Comparison of ENCODE assay signal across 11 cellular contexts in genomic region chr11:94876222-94876621, GRCh38.
A peak's percentile ranks its signal among the peaks of the same experiment; 100 is the strongest.
DNase-seq lines count a peak whose midpoint lies in the region; ATAC-seq and TF ChIP-seq lines count a peak whose summit lies in the region.
"Had no signal": no experiment of that assay in that cellular context is flagged by ENCODE, and none has a peak within 500 bp of the region (broad histone marks: within the 10 kb centered on the region; RNA-seq: fewer than 3 reads in every experiment).

No MANE protein-coding gene starts in this region.

- DNase-seq in left ventricle myocardium inferior (no peak), cardiac septum (ENCODE audit: low spot score) (no peak), vagina (ENCODE audit: extremely low spot score in 2 of 2) (no peak), caudate nucleus (lab: John Stamatoyannopoulos, UW) (no peak)
- no peak for DNase-seq in activated naive CD8-positive, alpha-beta T cell treated with anti-CD3 and anti-CD28 coated beads, Interleukin-2, amount 50 U/mL, for 24 hours
- DNase-seq in stimulated activated naive B cell treated with anti-CD40 and anti-IgM and Interleukin-4, amounts not matched to agents 10 μg/mL and 1 μg/mL and 100 μg/mL, for 72 hours = no peak
- DNase-seq: NCI-H1694 had no signal

- peaks cover 5% of the 10 kb centered on the region for H3K27me3 Mint-ChIP-seq in activated naive CD8-positive, alpha-beta T cell treated with anti-CD3 and anti-CD28 coated beads, Interleukin-2, amount 50 U/mL, for 24 hours
- no peaks in the 10 kb centered on the region for H3K27me3 Mint-ChIP-seq in stimulated activated naive B cell treated with anti-CD40 and anti-IgM and Interleukin-4, amounts not matched to agents 10 μg/mL and 1 μg/mL and 100 μg/mL, for 72 hours

- H3K27ac ChIP-seq in left ventricle myocardium inferior (replicated peaks) (peak overlapping the region; percentile 65), muscle layer of duodenum (ENCODE audit: low read length) (peak overlapping the region; percentile 89), vagina (peak overlapping the region; percentile 80), caudate nucleus (ENCODE audit: low read depth, low read length) (no peak overlapping the region)
- H3K27ac ChIP-seq: foreskin keratinocyte had no signal

- no peaks in the 10 kb centered on the region for H3K9me3 Mint-ChIP-seq in activated naive CD8-positive, alpha-beta T cell treated with anti-CD3 and anti-CD28 coated beads, Interleukin-2, amount 50 U/mL, for 24 hours
- H3K9me3 Mint-ChIP-seq in stimulated activated naive B cell treated with anti-CD40 and anti-IgM and Interleukin-4, amounts not matched to agents 10 μg/mL and 1 μg/mL and 100 μg/mL, for 72 hours = no peaks in the 10 kb centered on the region

- intact Hi-C loops in left ventricle myocardium inferior (cut with micrococcal nuclease) = no loop called here
- intact Hi-C loops in cardiac septum (cut with DNase I) = no loop called here
- intact Hi-C loops in vagina (cut with DNase I) = no loop called here

- H3K4me1 Mint-ChIP-seq in activated naive CD8-positive, alpha-beta T cell treated with anti-CD3 and anti-CD28 coated beads, Interleukin-2, amount 50 U/mL, for 24 hours = peaks cover 31% of the 10 kb centered on the region
- peaks cover 15 to 16% of the 10 kb centered on the region in 2 donors for H3K4me1 Mint-ChIP-seq in stimulated activated naive B cell treated with anti-CD40 and anti-IgM and Interleukin-4, amounts not matched to agents 10 μg/mL and 1 μg/mL and 100 μg/mL, for 72 hours

- ATAC-seq in activated naive CD8-positive, alpha-beta T cell treated with anti-CD3 and anti-CD28 coated beads, Interleukin-2, amount 50 U/mL, for 24 hours = no peak
- no peak for ATAC-seq in GM19452 (IDR thresholded peaks at IDR 0.05; ENCODE audit: unreplicated experiment)
- ATAC-seq in stimulated activated naive B cell treated with anti-CD40 and anti-IgM and Interleukin-4, amounts not matched to agents 10 μg/mL and 1 μg/mL and 100 μg/mL, for 72 hours (replicated peaks) = no peak

- H3K4me1 ChIP-seq in left ventricle myocardium inferior (peaks cover 38% of the 10 kb centered on the region), muscle layer of duodenum (ENCODE audit: control insufficient read depth in 1 of 2, insufficient read depth in 2 of 2, low read length in 2 of 2) (peaks cover 11 to 32% of the 10 kb centered on the region in 2 donors), vagina (peaks cover 17% of the 10 kb centered on the region)

- H3K27ac Mint-ChIP-seq in activated naive CD8-positive, alpha-beta T cell treated with anti-CD3 and anti-CD28 coated beads, Interleukin-2, amount 50 U/mL, for 24 hours = peak overlapping the region; percentile 84
- no peak overlapping the region for H3K27ac Mint-ChIP-seq in stimulated activated naive B cell treated with anti-CD40 and anti-IgM and Interleukin-4, amounts not matched to agents 10 μg/mL and 1 μg/mL and 100 μg/mL, for 72 hours

- no peak for TF ChIP-seq POLR2A in vagina (IDR thresholded peaks at IDR 0.05)

- peaks cover 95% of the 10 kb centered on the region for H3K36me3 ChIP-seq in left ventricle myocardium inferior
- peaks cover 26 to 30% of the 10 kb centered on the region in 2 donors for H3K36me3 ChIP-seq in muscle layer of duodenum (ENCODE audit: control insufficient read depth in 1 of 2, insufficient read depth in 2 of 2, low read length in 2 of 2)
- peaks cover 0 to 25% of the 10 kb centered on the region in 2 donors for H3K36me3 ChIP-seq in vagina

- no peaks in the 10 kb centered on the region for H3K9me3 ChIP-seq in left ventricle myocardium inferior (replicated peaks)
- H3K9me3 ChIP-seq in muscle layer of duodenum (ENCODE audit: control insufficient read depth in 1 of 2, low read length in 2 of 2) = no peaks in the 10 kb centered on the region
- no peaks in the 10 kb centered on the region for H3K9me3 ChIP-seq in vagina
- H3K9me3 ChIP-seq: BE2C had no signal

- no peak overlapping the region for H3K4me3 ChIP-seq in left ventricle myocardium inferior
- no peak overlapping the region for H3K4me3 ChIP-seq in muscle layer of duodenum (ENCODE audit: low read depth in 1 of 2, low read length in 2 of 2)
- no peak overlapping the region for H3K4me3 ChIP-seq in vagina

- H3K27me3 ChIP-seq in left ventricle myocardium inferior (ENCODE audit: low read depth) (no peaks in the 10 kb centered on the region), muscle layer of duodenum (ENCODE audit: low read depth, low read length) (no peaks in the 10 kb centered on the region), vagina (no peaks in the 10 kb centered on the region)
- H3K27me3 ChIP-seq: BE2C, foreskin keratinocyte had no signal

- TF ChIP-seq CTCF in left ventricle myocardium inferior (IDR thresholded peaks at IDR 0.05; ENCODE audit: borderline replicate concordance) = no peak
- no peak for TF ChIP-seq CTCF in vagina (IDR thresholded peaks at IDR 0.05)

- peak overlapping the region; percentile 15 for H3K4me3 Mint-ChIP-seq in activated naive CD8-positive, alpha-beta T cell treated with anti-CD3 and anti-CD28 coated beads, Interleukin-2, amount 50 U/mL, for 24 hours
- no peak overlapping the region for H3K4me3 Mint-ChIP-seq in stimulated activated naive B cell treated with anti-CD40 and anti-IgM and Interleukin-4, amounts not matched to agents 10 μg/mL and 1 μg/mL and 100 μg/mL, for 72 hours

- no peaks in the 10 kb centered on the region for H3K36me3 Mint-ChIP-seq in activated naive CD8-positive, alpha-beta T cell treated with anti-CD3 and anti-CD28 coated beads, Interleukin-2, amount 50 U/mL, for 24 hours (ENCODE audit: low read depth)
- no peaks in the 10 kb centered on the region for H3K36me3 Mint-ChIP-seq in stimulated activated naive B cell treated with anti-CD40 and anti-IgM and Interleukin-4, amounts not matched to agents 10 μg/mL and 1 μg/mL and 100 μg/mL, for 72 hours
